In genomic region chrX:39453847-39454645, GRCh38 we compare ENCODE assay signal across 29 cellular contexts.
DNase-seq lines count a peak whose midpoint lies in the region; ATAC-seq and TF ChIP-seq lines count a peak whose summit lies in the region.
"Had no signal": no experiment of that assay in that cellular context is flagged by ENCODE, and none has a peak within 500 bp of the region (broad histone marks: within the 10 kb centered on the region; RNA-seq: fewer than 3 reads in every experiment).

No MANE protein-coding gene starts in this region.

- H3K4me3 ChIP-seq in thyroid gland (replicated peaks in 1 of 3) (no peak overlapping the region), SK-N-SH (ENCODE audit: low read depth in 2 of 2, low read length in 1 of 2) (no peak overlapping the region)
- H3K4me3 ChIP-seq: colonic mucosa, GM23248, lower lobe of right lung, Peyer's patch, upper lobe of left lung had no signal

- DNase-seq in Right ventricle myocardium inferior (ENCODE audit: missing footprints): no peak
- no peak for DNase-seq in cardiac septum (ENCODE audit: low spot score)
- peak; percentile 20 for DNase-seq in inferior parietal cortex (ENCODE audit: extremely low spot score)
- DNase-seq in thyroid gland: no peak
- no peak for DNase-seq in SK-N-SH
- DNase-seq in activated CD8-positive, alpha-beta memory T cell treated with anti-CD3 and anti-CD28 coated beads, Interleukin-2, amount 10 ng/mL, durations not matched to agents 7 days and 5 days: no peak
- DNase-seq: activated CD4-positive, alpha-beta T cell treated with anti-CD3 and anti-CD28 coated beads for 48 hours; activated effector memory CD4-positive, alpha-beta T cell treated with Interleukin-2 at 50 U/mL for 16 hours; activated T-cell treated with anti-CD3 and anti-CD28 coated beads for 4 hours; Caco-2; colonic mucosa; DMS79 treated with DMSO at 0.1 percent for 48 hours; effector CD4-positive, alpha-beta T cell; GF-D8; GM23248; lower lobe of right lung; midbrain; NCI-H1436 treated with DMSO at 0.1 percent for 48 hours; NCI-H510A treated with DMSO at 0.1 percent for 48 hours; Peyer's patch; SIG-M5; stimulated activated naive CD4-positive, alpha-beta T cell; T-helper 9 cell; upper lobe of left lung had no signal

- H3K4me3 Mint-ChIP-seq in brain: peak overlapping the region in 1 of 5 experiments; percentile 41
- no peak overlapping the region for H3K4me3 Mint-ChIP-seq in activated CD8-positive, alpha-beta memory T cell treated with anti-CD3 and anti-CD28 coated beads, Interleukin-2, amount 10 ng/mL, durations not matched to agents 7 days and 5 days
- H3K4me3 Mint-ChIP-seq: natural killer cell treated with Interleukin-12 subunit alpha and Interleukin-12 subunit beta and Interleukin-15 and Interleukin-18, amount 100 ng/mL, for 72 hours had no signal

- H3K9me3 Mint-ChIP-seq in brain: peaks cover 0 to 11% (median 3%) of the 10 kb centered on the region in 5 experiments
- peaks cover 2% of the 10 kb centered on the region for H3K9me3 Mint-ChIP-seq in activated CD8-positive, alpha-beta memory T cell treated with anti-CD3 and anti-CD28 coated beads, Interleukin-2, amount 10 ng/mL, durations not matched to agents 7 days and 5 days (ENCODE audit: low read depth)
- H3K9me3 Mint-ChIP-seq: natural killer cell treated with Interleukin-12 subunit alpha and Interleukin-12 subunit beta and Interleukin-15 and Interleukin-18, amount 100 ng/mL, for 72 hours had no signal

- POLR2A ChIA-PET in SK-N-SH (lab: Yijun Ruan, JAX): no interaction called here

- TF ChIP-seq POLR2A in thyroid gland (IDR thresholded peaks at IDR 0.05): no peak

- TF ChIP-seq RAD21 in SK-N-SH (IDR thresholded peaks at IDR 0.05; ENCODE audit: low read length): no peak

- peaks cover 0 to 4% of the 10 kb centered on the region in 2 donors for H3K4me1 ChIP-seq in thyroid gland
- no peaks in the 10 kb centered on the region for H3K4me1 ChIP-seq in SK-N-SH (ENCODE audit: control insufficient read depth in 1 of 2, insufficient read depth in 2 of 2, low read depth in 1 of 2, low read length in 1 of 2)
- H3K4me1 ChIP-seq: Caco-2, colonic mucosa, lower lobe of right lung, Peyer's patch, upper lobe of left lung had no signal

- peak overlapping the region; percentile 38 to 90 (median 86) for H3K27ac Mint-ChIP-seq in brain
- H3K27ac Mint-ChIP-seq in activated CD8-positive, alpha-beta memory T cell treated with anti-CD3 and anti-CD28 coated beads, Interleukin-2, amount 10 ng/mL, durations not matched to agents 7 days and 5 days: no peak overlapping the region
- H3K27ac Mint-ChIP-seq: natural killer cell treated with Interleukin-12 subunit alpha and Interleukin-12 subunit beta and Interleukin-15 and Interleukin-18, amount 100 ng/mL, for 72 hours had no signal

- H4K20me1 ChIP-seq in SK-N-SH (ENCODE audit: insufficient read depth): no peaks in the 10 kb centered on the region

- CTCF ChIA-PET in SK-N-SH (lab: Yijun Ruan, JAX): no interaction called here
- CTCF ChIA-PET in activated CD8-positive, alpha-beta memory T cell treated with anti-CD3 and anti-CD28 coated beads, Interleukin-2, amount 10 ng/mL, durations not matched to agents 7 days and 5 days (lab: Charles Lee): no interaction called here

- no peak overlapping the region for H3K27ac ChIP-seq in thyroid gland
- H3K27ac ChIP-seq in SK-N-SH (ENCODE audit: low read depth in 2 of 2, low read length in 1 of 2): no peak overlapping the region
- H3K27ac ChIP-seq: C4-2B, colonic mucosa, GM23248, lower lobe of right lung, Peyer's patch, upper lobe of left lung had no signal

- no peak for TF ChIP-seq EP300 in SK-N-SH (IDR thresholded peaks at IDR 0.05; ENCODE audit: borderline replicate concordance in 1 of 2, low read depth in 1 of 2, low read length in 1 of 2)

- peaks cover 3% of the 10 kb centered on the region for H3K27me3 Mint-ChIP-seq in brain
- H3K27me3 Mint-ChIP-seq in activated CD8-positive, alpha-beta memory T cell treated with anti-CD3 and anti-CD28 coated beads, Interleukin-2, amount 10 ng/mL, durations not matched to agents 7 days and 5 days: no peaks in the 10 kb centered on the region

- H3K9me3 ChIP-seq in thyroid gland: no peaks in the 10 kb centered on the region
- no peaks in the 10 kb centered on the region for H3K9me3 ChIP-seq in SK-N-SH
- H3K9me3 ChIP-seq: Caco-2, colonic mucosa, lower lobe of right lung, Peyer's patch, upper lobe of left lung had no signal

- ATAC-seq in Right ventricle myocardium inferior: peak; percentile 80
- ATAC-seq in HG02798 (IDR thresholded peaks at IDR 0.05; ENCODE audit: poor library complexity, unreplicated experiment): no peak
- ATAC-seq in activated CD8-positive, alpha-beta memory T cell treated with anti-CD3 and anti-CD28 coated beads, Interleukin-2, amount 10 ng/mL, durations not matched to agents 7 days and 5 days: no peak
- ATAC-seq: activated naive CD4-positive, alpha-beta T cell treated with anti-CD3 and anti-CD28 coated beads, Interleukin-2, amount 50 U/mL, for 72 hours; lower lobe of right lung; natural killer cell treated with Interleukin-12 subunit alpha and Interleukin-12 subunit beta and Interleukin-15 and Interleukin-18, amount 100 ng/mL, for 72 hours had no signal

- H3K9ac ChIP-seq in SK-N-SH: no peak overlapping the region
- H3K9ac ChIP-seq: GM23248 had no signal

- H3K27me3 ChIP-seq in thyroid gland (no peaks in the 10 kb centered on the region), SK-N-SH (ENCODE audit: insufficient read depth) (no peaks in the 10 kb centered on the region; the same call in 1 of the 2 replicates)
- H3K27me3 ChIP-seq: colonic mucosa, Peyer's patch, upper lobe of left lung had no signal

- TF ChIP-seq CTCF in brain (conservative IDR thresholded peaks at IDR 0.05) (no peak), thyroid gland (IDR thresholded peaks at IDR 0.05) (no peak), SK-N-SH (IDR thresholded peaks at IDR 0.05) (no peak)

- H3K79me2 ChIP-seq in SK-N-SH (ENCODE audit: insufficient read depth): no peaks in the 10 kb centered on the region

- no peak overlapping the region for H3K4me2 ChIP-seq in SK-N-SH

- 66 to 83% methylated on average over 1 to 3 of the region's 5 CpGs for WGBS in thyroid gland, 2 donors
- 40% methylated on average over 3 of the region's 5 CpGs for WGBS in SK-N-SH (ENCODE audit: low lambda C conversion rate)

- intact Hi-C loops in Right ventricle myocardium inferior (cut with DNase I): no loop called here
- intact Hi-C loops in cardiac septum (cut with DNase I): no loop called here
- intact Hi-C loops in thyroid gland (cut with DNase I): no loop called here

- H3K4me1 Mint-ChIP-seq in brain: peaks cover 56% of the 10 kb centered on the region
- H3K4me1 Mint-ChIP-seq in activated CD8-positive, alpha-beta memory T cell treated with anti-CD3 and anti-CD28 coated beads, Interleukin-2, amount 10 ng/mL, durations not matched to agents 7 days and 5 days: peaks cover 4% of the 10 kb centered on the region

- H3F3A ChIP-seq in SK-N-SH (replicated peaks; ENCODE audit: insufficient read depth): no peaks in the 10 kb centered on the region

- no peaks in the 10 kb centered on the region for H3K36me3 Mint-ChIP-seq in brain
- H3K36me3 Mint-ChIP-seq in activated CD8-positive, alpha-beta memory T cell treated with anti-CD3 and anti-CD28 coated beads, Interleukin-2, amount 10 ng/mL, durations not matched to agents 7 days and 5 days: no peaks in the 10 kb centered on the region
- H3K36me3 Mint-ChIP-seq: natural killer cell treated with Interleukin-12 subunit alpha and Interleukin-12 subunit beta and Interleukin-15 and Interleukin-18, amount 100 ng/mL, for 72 hours had no signal

- no peak overlapping the region for H2AFZ ChIP-seq in SK-N-SH (ENCODE audit: low read depth)
- H2AFZ ChIP-seq: GM23248 had no signal

- H3K36me3 ChIP-seq in thyroid gland (no peaks in the 10 kb centered on the region), SK-N-SH (replicated peaks in 1 of 2; ENCODE audit: control insufficient read depth in 1 of 2, insufficient read depth in 2 of 2, low read length in 1 of 2) (no peaks in the 10 kb centered on the region)
- H3K36me3 ChIP-seq: colonic mucosa, lower lobe of right lung, Peyer's patch, upper lobe of left lung had no signal

- H3K9me2 ChIP-seq in SK-N-SH: no peaks in the 10 kb centered on the region

TF ChIP-seq in SK-N-SH, 30 proteins besides CTCF, POLR2A, EP300 and RAD21:
- TF ChIP-seq EZH2phosphoT487 (IDR thresholded peaks at IDR 0.05; ENCODE audit: borderline replicate concordance, low read depth) (no peak), CHD2 (IDR thresholded peaks at IDR 0.05; ENCODE audit: low read length, partially characterized antibody) (no peak), GABPA (IDR thresholded peaks at IDR 0.05; ENCODE audit: low read depth) (no peak), NFIC (IDR thresholded peaks at IDR 0.05; ENCODE audit: borderline replicate concordance) (no peak), RXRA (IDR thresholded peaks at IDR 0.05; ENCODE audit: borderline replicate concordance, low read depth) (no peak), TAF1 (IDR thresholded peaks at IDR 0.05; ENCODE audit: borderline replicate concordance, low read depth, low read length) (no peak), MAX (IDR thresholded peaks at IDR 0.05; ENCODE audit: low read depth) (no peak)
